1 cellular context compared by ENCODE assay signal in genomic region chrX:2984342-2984741, GRCh38.
TF ChIP-seq lines count a peak whose summit lies in the region.

No MANE protein-coding gene starts in this region.

TF ChIP-seq in WTC11, 78 proteins besides CTCF, POLR2A, EP300 and RAD21 (continued from another document):
- TF ChIP-seq PRDM15 (CRISPR knock-in tag; IDR thresholded peaks at IDR 0.05) (no peak), ZNF263 (CRISPR knock-in tag; IDR thresholded peaks at IDR 0.05; ENCODE audit: low read depth) (no peak), NFYB (CRISPR knock-in tag; conservative IDR thresholded peaks at IDR 0.05; ENCODE audit: low read depth) (no peak), FOXP4 (CRISPR knock-in tag; IDR thresholded peaks at IDR 0.05) (no peak), FOXK1 (CRISPR knock-in tag; IDR thresholded peaks at IDR 0.05) (no peak), ZNF281 (CRISPR knock-in tag; IDR thresholded peaks at IDR 0.05) (no peak), ATF1 (CRISPR knock-in tag; IDR thresholded peaks at IDR 0.05) (no peak), HMGA2 (CRISPR knock-in tag; IDR thresholded peaks at IDR 0.05) (no peak), ZBTB21 (CRISPR knock-in tag; IDR thresholded peaks at IDR 0.05; ENCODE audit: borderline replicate concordance) (no peak), NR2C2 (CRISPR knock-in tag; IDR thresholded peaks at IDR 0.05) (no peak), ZNF512 (CRISPR knock-in tag; IDR thresholded peaks at IDR 0.05; ENCODE audit: borderline replicate concordance) (no peak), ETV6 (CRISPR knock-in tag; IDR thresholded peaks at IDR 0.05) (no peak), ZNF317 (CRISPR knock-in tag; IDR thresholded peaks at IDR 0.05; ENCODE audit: borderline replicate concordance, low read depth) (no peak), ZNF232 (CRISPR knock-in tag; IDR thresholded peaks at IDR 0.05) (no peak)
TF ChIP-seq in WTC11: peak in this region for 0.
